In the genomic region with DNA sequence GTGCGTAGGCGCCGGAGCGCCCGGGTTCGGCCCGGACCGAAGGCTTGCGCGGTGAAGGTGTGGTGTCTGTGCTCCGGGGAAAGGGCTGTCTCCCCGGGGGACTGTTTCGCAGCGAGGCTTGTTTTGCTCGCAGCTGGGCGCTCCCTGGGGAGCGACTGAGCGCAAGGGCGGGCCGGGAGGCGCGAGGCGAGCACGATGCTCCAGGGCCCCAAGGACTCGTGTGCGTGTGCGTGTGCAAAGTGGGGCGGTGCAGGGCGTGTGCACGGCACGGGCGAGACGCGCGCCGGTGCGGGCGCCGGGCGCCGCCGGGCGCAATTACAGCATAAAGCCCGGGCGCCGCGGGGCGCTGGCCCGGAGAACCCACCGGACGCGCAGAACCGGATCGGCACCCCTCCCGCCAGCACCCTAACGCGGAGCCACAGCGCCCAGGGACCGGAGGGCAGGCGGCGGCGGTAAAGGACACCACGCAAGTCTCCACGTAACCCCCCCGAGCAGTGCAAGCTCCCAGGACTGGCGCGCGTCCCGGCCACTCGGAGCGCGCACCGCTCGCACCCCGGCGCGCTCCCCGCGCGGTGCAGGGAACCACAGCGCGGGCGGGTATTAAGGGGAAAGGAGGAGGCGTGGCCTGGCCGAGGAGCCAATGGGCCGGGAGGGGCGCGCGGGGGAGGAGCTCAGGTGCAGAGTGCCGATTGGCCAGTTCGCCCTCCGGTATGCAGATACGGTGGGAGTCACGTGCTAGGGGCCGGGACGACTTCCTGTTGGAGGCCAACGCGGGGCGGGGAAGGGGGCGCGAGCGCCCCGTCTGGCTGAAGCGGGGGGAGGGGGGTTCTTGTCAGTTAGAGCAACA, we compare ENCODE assay signal across 1 cellular context.
TF ChIP-seq lines count a peak whose summit lies in the region.

A gene with protein sequence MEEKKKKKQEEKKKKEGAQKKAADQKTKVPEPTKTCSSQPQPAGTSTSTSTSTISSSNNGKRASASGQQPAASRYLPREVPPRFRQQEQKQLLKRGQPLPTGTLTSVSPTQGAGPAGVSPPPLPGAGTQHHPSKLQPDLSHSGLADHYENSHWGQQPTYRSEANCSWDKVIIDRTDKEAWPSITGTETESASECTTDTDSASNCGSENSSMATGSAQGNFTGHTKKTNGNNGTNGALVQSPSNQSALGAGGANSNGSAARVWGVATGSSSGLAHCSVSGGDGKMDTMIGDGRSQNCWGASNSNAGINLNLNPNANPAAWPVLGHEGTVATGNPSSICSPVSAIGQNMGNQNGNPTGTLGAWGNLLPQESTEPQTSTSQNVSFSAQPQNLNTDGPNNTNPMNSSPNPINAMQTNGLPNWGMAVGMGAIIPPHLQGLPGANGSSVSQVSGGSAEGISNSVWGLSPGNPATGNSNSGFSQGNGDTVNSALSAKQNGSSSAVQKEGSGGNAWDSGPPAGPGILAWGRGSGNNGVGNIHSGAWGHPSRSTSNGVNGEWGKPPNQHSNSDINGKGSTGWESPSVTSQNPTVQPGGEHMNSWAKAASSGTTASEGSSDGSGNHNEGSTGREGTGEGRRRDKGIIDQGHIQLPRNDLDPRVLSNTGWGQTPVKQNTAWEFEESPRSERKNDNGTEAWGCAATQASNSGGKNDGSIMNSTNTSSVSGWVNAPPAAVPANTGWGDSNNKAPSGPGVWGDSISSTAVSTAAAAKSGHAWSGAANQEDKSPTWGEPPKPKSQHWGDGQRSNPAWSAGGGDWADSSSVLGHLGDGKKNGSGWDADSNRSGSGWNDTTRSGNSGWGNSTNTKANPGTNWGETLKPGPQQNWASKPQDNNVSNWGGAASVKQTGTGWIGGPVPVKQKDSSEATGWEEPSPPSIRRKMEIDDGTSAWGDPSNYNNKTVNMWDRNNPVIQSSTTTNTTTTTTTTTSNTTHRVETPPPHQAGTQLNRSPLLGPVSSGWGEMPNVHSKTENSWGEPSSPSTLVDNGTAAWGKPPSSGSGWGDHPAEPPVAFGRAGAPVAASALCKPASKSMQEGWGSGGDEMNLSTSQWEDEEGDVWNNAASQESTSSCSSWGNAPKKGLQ (N-terminal part only) (plus strand): TSS at position 835 of the 847 bp plus-strand sequence. CDS start 45,504 bp downstream, outside the sequence.

TF ChIP-seq in SK-N-SH, 30 proteins besides CTCF, POLR2A, EP300 and RAD21 (continued from another document):
- TF ChIP-seq, protein P1, sequence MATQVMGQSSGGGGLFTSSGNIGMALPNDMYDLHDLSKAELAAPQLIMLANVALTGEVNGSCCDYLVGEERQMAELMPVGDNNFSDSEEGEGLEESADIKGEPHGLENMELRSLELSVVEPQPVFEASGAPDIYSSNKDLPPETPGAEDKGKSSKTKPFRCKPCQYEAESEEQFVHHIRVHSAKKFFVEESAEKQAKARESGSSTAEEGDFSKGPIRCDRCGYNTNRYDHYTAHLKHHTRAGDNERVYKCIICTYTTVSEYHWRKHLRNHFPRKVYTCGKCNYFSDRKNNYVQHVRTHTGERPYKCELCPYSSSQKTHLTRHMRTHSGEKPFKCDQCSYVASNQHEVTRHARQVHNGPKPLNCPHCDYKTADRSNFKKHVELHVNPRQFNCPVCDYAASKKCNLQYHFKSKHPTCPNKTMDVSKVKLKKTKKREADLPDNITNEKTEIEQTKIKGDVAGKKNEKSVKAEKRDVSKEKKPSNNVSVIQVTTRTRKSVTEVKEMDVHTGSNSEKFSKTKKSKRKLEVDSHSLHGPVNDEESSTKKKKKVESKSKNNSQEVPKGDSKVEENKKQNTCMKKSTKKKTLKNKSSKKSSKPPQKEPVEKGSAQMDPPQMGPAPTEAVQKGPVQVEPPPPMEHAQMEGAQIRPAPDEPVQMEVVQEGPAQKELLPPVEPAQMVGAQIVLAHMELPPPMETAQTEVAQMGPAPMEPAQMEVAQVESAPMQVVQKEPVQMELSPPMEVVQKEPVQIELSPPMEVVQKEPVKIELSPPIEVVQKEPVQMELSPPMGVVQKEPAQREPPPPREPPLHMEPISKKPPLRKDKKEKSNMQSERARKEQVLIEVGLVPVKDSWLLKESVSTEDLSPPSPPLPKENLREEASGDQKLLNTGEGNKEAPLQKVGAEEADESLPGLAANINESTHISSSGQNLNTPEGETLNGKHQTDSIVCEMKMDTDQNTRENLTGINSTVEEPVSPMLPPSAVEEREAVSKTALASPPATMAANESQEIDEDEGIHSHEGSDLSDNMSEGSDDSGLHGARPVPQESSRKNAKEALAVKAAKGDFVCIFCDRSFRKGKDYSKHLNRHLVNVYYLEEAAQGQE (IDR thresholded peaks at IDR 0.05; ENCODE audit: low read depth, low read length): no peak
- TF ChIP-seq, protein P2, sequence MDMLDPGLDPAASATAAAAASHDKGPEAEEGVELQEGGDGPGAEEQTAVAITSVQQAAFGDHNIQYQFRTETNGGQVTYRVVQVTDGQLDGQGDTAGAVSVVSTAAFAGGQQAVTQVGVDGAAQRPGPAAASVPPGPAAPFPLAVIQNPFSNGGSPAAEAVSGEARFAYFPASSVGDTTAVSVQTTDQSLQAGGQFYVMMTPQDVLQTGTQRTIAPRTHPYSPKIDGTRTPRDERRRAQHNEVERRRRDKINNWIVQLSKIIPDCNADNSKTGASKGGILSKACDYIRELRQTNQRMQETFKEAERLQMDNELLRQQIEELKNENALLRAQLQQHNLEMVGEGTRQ (IDR thresholded peaks at IDR 0.05; ENCODE audit: borderline replicate concordance, low read depth, low read length): peak; percentile 68; the same call in 1 of the 2 replicates
- peak; percentile 36; the same call in 1 of the 2 replicates for TF ChIP-seq GATA2 (CRISPR knock-in tag; IDR thresholded peaks at IDR 0.05)
- no peak for TF ChIP-seq FOSL2 (IDR thresholded peaks at IDR 0.05; ENCODE audit: borderline replicate concordance, low read depth)
- TF ChIP-seq GABPA (IDR thresholded peaks at IDR 0.05; ENCODE audit: low read depth): peak; percentile 69
- TF ChIP-seq JUND (IDR thresholded peaks at IDR 0.05): no peak
- TF ChIP-seq, protein P3, sequence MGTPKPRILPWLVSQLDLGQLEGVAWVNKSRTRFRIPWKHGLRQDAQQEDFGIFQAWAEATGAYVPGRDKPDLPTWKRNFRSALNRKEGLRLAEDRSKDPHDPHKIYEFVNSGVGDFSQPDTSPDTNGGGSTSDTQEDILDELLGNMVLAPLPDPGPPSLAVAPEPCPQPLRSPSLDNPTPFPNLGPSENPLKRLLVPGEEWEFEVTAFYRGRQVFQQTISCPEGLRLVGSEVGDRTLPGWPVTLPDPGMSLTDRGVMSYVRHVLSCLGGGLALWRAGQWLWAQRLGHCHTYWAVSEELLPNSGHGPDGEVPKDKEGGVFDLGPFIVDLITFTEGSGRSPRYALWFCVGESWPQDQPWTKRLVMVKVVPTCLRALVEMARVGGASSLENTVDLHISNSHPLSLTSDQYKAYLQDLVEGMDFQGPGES (IDR thresholded peaks at IDR 0.05; ENCODE audit: low read depth, low read length): no peak
- TF ChIP-seq NFIC (IDR thresholded peaks at IDR 0.05; ENCODE audit: borderline replicate concordance): peak; percentile 33; the same call in 1 of the 2 replicates
- TF ChIP-seq EZH2phosphoT487 (IDR thresholded peaks at IDR 0.05; ENCODE audit: borderline replicate concordance, low read depth): no peak
- TF ChIP-seq YY1 (IDR thresholded peaks at IDR 0.05; ENCODE audit: low read depth): peak; percentile 86
- TF ChIP-seq POLR2AphosphoS5 (IDR thresholded peaks at IDR 0.05; ENCODE audit: low read depth, low read length): peak; percentile 100
- TF ChIP-seq CHD2 (IDR thresholded peaks at IDR 0.05; ENCODE audit: low read length, partially characterized antibody): no peak
- peak; percentile 82; the same call in 1 of the 2 replicates for TF ChIP-seq SIN3A (IDR thresholded peaks at IDR 0.05; ENCODE audit: borderline replicate concordance, low read depth, low read length)
- TF ChIP-seq TCF12 (IDR thresholded peaks at IDR 0.05): peak; percentile 48; the same call in 1 of the 2 replicates
- TF ChIP-seq SMC3 (IDR thresholded peaks at IDR 0.05; ENCODE audit: low read depth, low read length): no peak; the same call in 1 of the 2 replicates
- no peak for TF ChIP-seq RXRA (IDR thresholded peaks at IDR 0.05; ENCODE audit: borderline replicate concordance, low read depth)
- peak; percentile 34; the same call in 1 of the 2 replicates for TF ChIP-seq RCOR1 (IDR thresholded peaks at IDR 0.05; ENCODE audit: low read length)
- TF ChIP-seq MXI1 (IDR thresholded peaks at IDR 0.05; ENCODE audit: low read depth, low read length): peak; percentile 85
- TF ChIP-seq FOXM1 (IDR thresholded peaks at IDR 0.05; ENCODE audit: low read depth): no peak
- TF ChIP-seq, protein P4, sequence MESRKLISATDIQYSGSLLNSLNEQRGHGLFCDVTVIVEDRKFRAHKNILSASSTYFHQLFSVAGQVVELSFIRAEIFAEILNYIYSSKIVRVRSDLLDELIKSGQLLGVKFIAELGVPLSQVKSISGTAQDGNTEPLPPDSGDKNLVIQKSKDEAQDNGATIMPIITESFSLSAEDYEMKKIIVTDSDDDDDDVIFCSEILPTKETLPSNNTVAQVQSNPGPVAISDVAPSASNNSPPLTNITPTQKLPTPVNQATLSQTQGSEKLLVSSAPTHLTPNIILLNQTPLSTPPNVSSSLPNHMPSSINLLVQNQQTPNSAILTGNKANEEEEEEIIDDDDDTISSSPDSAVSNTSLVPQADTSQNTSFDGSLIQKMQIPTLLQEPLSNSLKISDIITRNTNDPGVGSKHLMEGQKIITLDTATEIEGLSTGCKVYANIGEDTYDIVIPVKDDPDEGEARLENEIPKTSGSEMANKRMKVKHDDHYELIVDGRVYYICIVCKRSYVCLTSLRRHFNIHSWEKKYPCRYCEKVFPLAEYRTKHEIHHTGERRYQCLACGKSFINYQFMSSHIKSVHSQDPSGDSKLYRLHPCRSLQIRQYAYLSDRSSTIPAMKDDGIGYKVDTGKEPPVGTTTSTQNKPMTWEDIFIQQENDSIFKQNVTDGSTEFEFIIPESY (IDR thresholded peaks at IDR 0.05; ENCODE audit: borderline replicate concordance, low read depth): no peak
- TF ChIP-seq, protein P5, sequence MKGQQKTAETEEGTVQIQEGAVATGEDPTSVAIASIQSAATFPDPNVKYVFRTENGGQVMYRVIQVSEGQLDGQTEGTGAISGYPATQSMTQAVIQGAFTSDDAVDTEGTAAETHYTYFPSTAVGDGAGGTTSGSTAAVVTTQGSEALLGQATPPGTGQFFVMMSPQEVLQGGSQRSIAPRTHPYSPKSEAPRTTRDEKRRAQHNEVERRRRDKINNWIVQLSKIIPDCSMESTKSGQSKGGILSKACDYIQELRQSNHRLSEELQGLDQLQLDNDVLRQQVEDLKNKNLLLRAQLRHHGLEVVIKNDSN (IDR thresholded peaks at IDR 0.05; ENCODE audit: borderline replicate concordance, low read depth): peak; percentile 94
- peak; percentile 98 for TF ChIP-seq TAF1 (IDR thresholded peaks at IDR 0.05; ENCODE audit: borderline replicate concordance, low read depth, low read length)
- TF ChIP-seq, protein P6, sequence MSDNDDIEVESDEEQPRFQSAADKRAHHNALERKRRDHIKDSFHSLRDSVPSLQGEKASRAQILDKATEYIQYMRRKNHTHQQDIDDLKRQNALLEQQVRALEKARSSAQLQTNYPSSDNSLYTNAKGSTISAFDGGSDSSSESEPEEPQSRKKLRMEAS (IDR thresholded peaks at IDR 0.05; ENCODE audit: low read depth): peak; percentile 93
